ENCODE assay signal across 1 cellular context in the genomic region with DNA sequence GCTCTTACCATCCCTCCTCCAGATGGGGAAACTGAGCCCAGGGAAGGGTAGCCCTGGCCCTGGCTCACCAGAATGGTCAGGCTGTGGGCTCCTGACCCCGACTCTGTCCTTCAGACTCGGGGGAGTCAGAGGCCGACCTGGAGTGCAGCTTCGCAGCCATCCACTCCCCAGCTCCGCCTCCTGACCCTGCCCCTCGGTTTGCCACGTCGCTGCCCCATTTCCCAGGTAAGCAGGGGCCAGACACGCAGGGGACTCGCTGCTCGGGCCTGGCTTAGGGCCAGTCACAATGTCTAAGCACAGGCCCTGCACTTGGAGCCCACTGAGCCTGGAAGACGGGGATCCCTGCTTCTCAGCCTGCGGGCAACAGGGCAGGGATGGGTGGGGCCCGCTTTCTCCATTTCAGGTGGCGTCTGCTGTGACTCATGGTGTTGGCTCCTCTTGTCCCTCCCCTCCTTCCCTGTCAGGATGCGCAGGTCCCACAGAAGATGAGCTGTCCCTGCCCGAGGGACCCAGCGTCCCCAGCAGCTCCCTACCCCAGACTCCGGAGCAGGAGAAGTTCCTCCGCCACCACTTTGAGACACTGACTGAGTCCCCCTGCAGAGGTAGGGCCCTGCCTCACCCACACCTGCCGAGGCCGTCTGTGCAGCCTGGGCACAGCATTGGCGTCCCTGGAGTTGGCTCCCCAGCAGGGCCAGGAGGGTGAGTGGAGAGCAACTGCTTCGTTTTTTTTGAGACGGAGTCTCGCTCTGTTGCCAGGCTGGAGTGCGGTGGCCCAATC.
TF ChIP-seq lines count a peak whose summit lies in the region.

No MANE protein-coding gene starts in this region.

TF ChIP-seq in IMR-90, 13 proteins besides CTCF, POLR2A, EP300 and RAD21:
- TF ChIP-seq FOS (IDR thresholded peaks at IDR 0.05; ENCODE audit: low read depth, low read length) (no peak), CHD1 (IDR thresholded peaks at IDR 0.05; ENCODE audit: low read depth, low read length) (no peak), MAFK (IDR thresholded peaks at IDR 0.05; ENCODE audit: low read depth, low read length) (no peak), RFX5 (IDR thresholded peaks at IDR 0.05; ENCODE audit: low read depth, low read length) (no peak), MAZ (IDR thresholded peaks at IDR 0.05; ENCODE audit: borderline replicate concordance, low read depth, low read length) (no peak), NFE2L2 (IDR thresholded peaks at IDR 0.05; ENCODE audit: low read depth, low read length) (no peak), CEBPB (IDR thresholded peaks at IDR 0.05; ENCODE audit: low read depth, low read length) (no peak), RCOR1 (IDR thresholded peaks at IDR 0.05; ENCODE audit: insufficient replicate concordance, low read length) (no peak), SMC3 (IDR thresholded peaks at IDR 0.05; ENCODE audit: low read depth, low read length) (no peak), MXI1 (IDR thresholded peaks at IDR 0.05; ENCODE audit: borderline replicate concordance, low read depth, low read length) (no peak), BHLHE40 (IDR thresholded peaks at IDR 0.05; ENCODE audit: low read depth, low read length) (no peak)
- TF ChIP-seq, protein P1, sequence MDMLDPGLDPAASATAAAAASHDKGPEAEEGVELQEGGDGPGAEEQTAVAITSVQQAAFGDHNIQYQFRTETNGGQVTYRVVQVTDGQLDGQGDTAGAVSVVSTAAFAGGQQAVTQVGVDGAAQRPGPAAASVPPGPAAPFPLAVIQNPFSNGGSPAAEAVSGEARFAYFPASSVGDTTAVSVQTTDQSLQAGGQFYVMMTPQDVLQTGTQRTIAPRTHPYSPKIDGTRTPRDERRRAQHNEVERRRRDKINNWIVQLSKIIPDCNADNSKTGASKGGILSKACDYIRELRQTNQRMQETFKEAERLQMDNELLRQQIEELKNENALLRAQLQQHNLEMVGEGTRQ (IDR thresholded peaks at IDR 0.05; ENCODE audit: low read depth, low read length): no peak
- TF ChIP-seq, protein P2, sequence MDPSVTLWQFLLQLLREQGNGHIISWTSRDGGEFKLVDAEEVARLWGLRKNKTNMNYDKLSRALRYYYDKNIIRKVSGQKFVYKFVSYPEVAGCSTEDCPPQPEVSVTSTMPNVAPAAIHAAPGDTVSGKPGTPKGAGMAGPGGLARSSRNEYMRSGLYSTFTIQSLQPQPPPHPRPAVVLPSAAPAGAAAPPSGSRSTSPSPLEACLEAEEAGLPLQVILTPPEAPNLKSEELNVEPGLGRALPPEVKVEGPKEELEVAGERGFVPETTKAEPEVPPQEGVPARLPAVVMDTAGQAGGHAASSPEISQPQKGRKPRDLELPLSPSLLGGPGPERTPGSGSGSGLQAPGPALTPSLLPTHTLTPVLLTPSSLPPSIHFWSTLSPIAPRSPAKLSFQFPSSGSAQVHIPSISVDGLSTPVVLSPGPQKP (IDR thresholded peaks at IDR 0.05; ENCODE audit: borderline replicate concordance, low read depth, low read length): no peak
